1 cellular context compared by ENCODE assay signal in the genomic region with DNA sequence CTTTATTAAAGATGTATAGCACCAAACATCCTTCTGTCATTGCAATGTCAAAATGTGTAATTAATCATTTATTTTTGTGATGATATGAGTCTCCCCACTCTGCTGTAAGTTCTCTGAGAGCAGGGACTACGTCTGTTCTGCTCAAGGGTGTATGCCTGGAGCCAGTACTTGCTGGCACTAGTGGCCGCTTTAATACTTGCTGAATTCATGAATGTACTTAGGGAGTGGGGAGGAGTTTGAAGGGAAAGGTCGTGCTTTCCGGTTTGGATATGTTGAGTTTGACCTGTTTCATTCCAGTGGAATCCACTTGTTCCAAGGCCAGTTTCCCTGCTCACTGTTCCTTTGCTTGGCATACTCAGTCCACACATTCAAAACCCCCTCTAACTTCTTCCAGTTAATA.
TF ChIP-seq lines count a peak whose summit lies in the region.

No MANE protein-coding gene starts in this region.

TF ChIP-seq in HepG2, 621 proteins besides CTCF, POLR2A, EP300 and RAD21 (continues in another document):
- TF ChIP-seq FOSL2 (CRISPR knock-in tag; IDR thresholded peaks at IDR 0.05) (no peak), JUND (CRISPR knock-in tag; IDR thresholded peaks at IDR 0.05) (no peak), NR2F1 (CRISPR knock-in tag; IDR thresholded peaks at IDR 0.05) (no peak), DDIT3 (CRISPR knock-in tag; IDR thresholded peaks at IDR 0.05) (no peak), ZNF331 (CRISPR knock-in tag; IDR thresholded peaks at IDR 0.05) (no peak), THYN1 (CRISPR knock-in tag; IDR thresholded peaks at IDR 0.05; ENCODE audit: borderline replicate concordance, low read depth) (no peak), PHF5A (CRISPR knock-in tag; IDR thresholded peaks at IDR 0.05; ENCODE audit: low read depth, unreplicated experiment) (no peak), ZNF407 (CRISPR knock-in tag; IDR thresholded peaks at IDR 0.05; ENCODE audit: not compliant biosample characterization) (no peak), RAD51 (IDR thresholded peaks at IDR 0.05; ENCODE audit: borderline replicate concordance) (no peak), ATM (IDR thresholded peaks at IDR 0.05; ENCODE audit: borderline replicate concordance) (no peak), CREBL2 (CRISPR knock-in tag; IDR thresholded peaks at IDR 0.05; ENCODE audit: borderline replicate concordance) (no peak), PAXIP1 (CRISPR knock-in tag; conservative IDR thresholded peaks at IDR 0.05) (no peak), KDM2A (CRISPR knock-in tag; IDR thresholded peaks at IDR 0.05; ENCODE audit: borderline replicate concordance, low read depth) (0 out of 2 replicates have a peak, but pooled peaks have one; percentile 20), MBNL3 (CRISPR knock-in tag; conservative IDR thresholded peaks at IDR 0.05) (no peak), RXRB (CRISPR knock-in tag; IDR thresholded peaks at IDR 0.05; ENCODE audit: borderline replicate concordance) (peak; percentile 39; the same call in 1 of the 2 replicates), ASH2L (IDR thresholded peaks at IDR 0.05; ENCODE audit: insufficient read length, low read depth, low read length) (no peak), MXD4 (CRISPR knock-in tag; IDR thresholded peaks at IDR 0.05) (no peak), DNMT1 (CRISPR knock-in tag; IDR thresholded peaks at IDR 0.05) (no peak), ZNF232 (CRISPR knock-in tag; IDR thresholded peaks at IDR 0.05; ENCODE audit: borderline replicate concordance) (no peak), SRSF9 (IDR thresholded peaks at IDR 0.05; ENCODE audit: borderline replicate concordance, insufficient read depth, low read depth, low read length, poor library complexity, severe bottlenecking) (no peak), ZFX (CRISPR knock-in tag; IDR thresholded peaks at IDR 0.05; ENCODE audit: low read depth) (0 out of 2 replicates have a peak, but pooled peaks have one; percentile 17), SOX13 (IDR thresholded peaks at IDR 0.05) (no peak), SOX13 (CRISPR knock-in tag; conservative IDR thresholded peaks at IDR 0.05 in 1 of 2, IDR thresholded peaks at IDR 0.05 in 1 of 2) (no peak), KDM5B (CRISPR knock-in tag; IDR thresholded peaks at IDR 0.05; ENCODE audit: borderline replicate concordance) (no peak), MIXL1 (CRISPR knock-in tag; IDR thresholded peaks at IDR 0.05) (0 out of 2 replicates have a peak, but pooled peaks have one; percentile 13), EHMT2 (IDR thresholded peaks at IDR 0.05; ENCODE audit: borderline replicate concordance, low read depth, low read length) (no peak), ZNF350 (CRISPR knock-in tag; IDR thresholded peaks at IDR 0.05; ENCODE audit: borderline replicate concordance, low read depth) (no peak), NKX3-1 (CRISPR knock-in tag; IDR thresholded peaks at IDR 0.05) (no peak), GABPA (IDR thresholded peaks at IDR 0.05; ENCODE audit: low read depth, low read length) (no peak), GABPA (CRISPR knock-in tag; IDR thresholded peaks at IDR 0.05; ENCODE audit: low read depth) (peak; percentile 63), SRSF1 (optimal IDR thresholded peaks at IDR 0.05; ENCODE audit: low read depth, low read length) (no peak), TMF1 (CRISPR knock-in tag; IDR thresholded peaks at IDR 0.05; ENCODE audit: low read depth) (no peak), RXRA (CRISPR knock-in tag; IDR thresholded peaks at IDR 0.05) (no peak), ZNF33A (CRISPR knock-in tag; IDR thresholded peaks at IDR 0.05; ENCODE audit: borderline replicate concordance) (no peak), ZMYM2 (CRISPR knock-in tag; IDR thresholded peaks at IDR 0.05) (no peak)
- TF ChIP-seq, protein P1, sequence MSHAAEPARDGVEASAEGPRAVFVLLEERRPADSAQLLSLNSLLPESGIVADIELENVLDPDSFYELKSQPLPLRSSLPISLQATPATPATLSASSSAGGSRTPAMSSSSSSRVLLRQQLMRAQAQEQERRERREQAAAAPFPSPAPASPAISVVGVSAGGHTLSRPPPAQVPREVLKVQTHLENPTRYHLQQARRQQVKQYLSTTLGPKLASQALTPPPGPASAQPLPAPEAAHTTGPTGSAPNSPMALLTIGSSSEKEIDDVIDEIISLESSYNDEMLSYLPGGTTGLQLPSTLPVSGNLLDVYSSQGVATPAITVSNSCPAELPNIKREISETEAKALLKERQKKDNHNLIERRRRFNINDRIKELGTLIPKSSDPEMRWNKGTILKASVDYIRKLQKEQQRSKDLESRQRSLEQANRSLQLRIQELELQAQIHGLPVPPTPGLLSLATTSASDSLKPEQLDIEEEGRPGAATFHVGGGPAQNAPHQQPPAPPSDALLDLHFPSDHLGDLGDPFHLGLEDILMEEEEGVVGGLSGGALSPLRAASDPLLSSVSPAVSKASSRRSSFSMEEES (CRISPR knock-in tag; IDR thresholded peaks at IDR 0.05) = 0 out of 2 replicates have a peak, but pooled peaks have one; percentile 7
- TF ChIP-seq, protein P2, sequence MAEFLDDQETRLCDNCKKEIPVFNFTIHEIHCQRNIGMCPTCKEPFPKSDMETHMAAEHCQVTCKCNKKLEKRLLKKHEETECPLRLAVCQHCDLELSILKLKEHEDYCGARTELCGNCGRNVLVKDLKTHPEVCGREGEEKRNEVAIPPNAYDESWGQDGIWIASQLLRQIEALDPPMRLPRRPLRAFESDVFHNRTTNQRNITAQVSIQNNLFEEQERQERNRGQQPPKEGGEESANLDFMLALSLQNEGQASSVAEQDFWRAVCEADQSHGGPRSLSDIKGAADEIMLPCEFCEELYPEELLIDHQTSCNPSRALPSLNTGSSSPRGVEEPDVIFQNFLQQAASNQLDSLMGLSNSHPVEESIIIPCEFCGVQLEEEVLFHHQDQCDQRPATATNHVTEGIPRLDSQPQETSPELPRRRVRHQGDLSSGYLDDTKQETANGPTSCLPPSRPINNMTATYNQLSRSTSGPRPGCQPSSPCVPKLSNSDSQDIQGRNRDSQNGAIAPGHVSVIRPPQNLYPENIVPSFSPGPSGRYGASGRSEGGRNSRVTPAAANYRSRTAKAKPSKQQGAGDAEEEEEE (CRISPR knock-in tag; IDR thresholded peaks at IDR 0.05; ENCODE audit: borderline replicate concordance) = no peak
- TF ChIP-seq, protein P3, sequence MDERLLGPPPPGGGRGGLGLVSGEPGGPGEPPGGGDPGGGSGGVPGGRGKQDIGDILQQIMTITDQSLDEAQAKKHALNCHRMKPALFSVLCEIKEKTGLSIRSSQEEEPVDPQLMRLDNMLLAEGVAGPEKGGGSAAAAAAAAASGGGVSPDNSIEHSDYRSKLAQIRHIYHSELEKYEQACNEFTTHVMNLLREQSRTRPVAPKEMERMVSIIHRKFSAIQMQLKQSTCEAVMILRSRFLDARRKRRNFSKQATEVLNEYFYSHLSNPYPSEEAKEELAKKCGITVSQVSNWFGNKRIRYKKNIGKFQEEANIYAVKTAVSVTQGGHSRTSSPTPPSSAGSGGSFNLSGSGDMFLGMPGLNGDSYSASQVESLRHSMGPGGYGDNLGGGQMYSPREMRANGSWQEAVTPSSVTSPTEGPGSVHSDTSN (CRISPR knock-in tag; IDR thresholded peaks at IDR 0.05) = no peak
- TF ChIP-seq, protein P4, sequence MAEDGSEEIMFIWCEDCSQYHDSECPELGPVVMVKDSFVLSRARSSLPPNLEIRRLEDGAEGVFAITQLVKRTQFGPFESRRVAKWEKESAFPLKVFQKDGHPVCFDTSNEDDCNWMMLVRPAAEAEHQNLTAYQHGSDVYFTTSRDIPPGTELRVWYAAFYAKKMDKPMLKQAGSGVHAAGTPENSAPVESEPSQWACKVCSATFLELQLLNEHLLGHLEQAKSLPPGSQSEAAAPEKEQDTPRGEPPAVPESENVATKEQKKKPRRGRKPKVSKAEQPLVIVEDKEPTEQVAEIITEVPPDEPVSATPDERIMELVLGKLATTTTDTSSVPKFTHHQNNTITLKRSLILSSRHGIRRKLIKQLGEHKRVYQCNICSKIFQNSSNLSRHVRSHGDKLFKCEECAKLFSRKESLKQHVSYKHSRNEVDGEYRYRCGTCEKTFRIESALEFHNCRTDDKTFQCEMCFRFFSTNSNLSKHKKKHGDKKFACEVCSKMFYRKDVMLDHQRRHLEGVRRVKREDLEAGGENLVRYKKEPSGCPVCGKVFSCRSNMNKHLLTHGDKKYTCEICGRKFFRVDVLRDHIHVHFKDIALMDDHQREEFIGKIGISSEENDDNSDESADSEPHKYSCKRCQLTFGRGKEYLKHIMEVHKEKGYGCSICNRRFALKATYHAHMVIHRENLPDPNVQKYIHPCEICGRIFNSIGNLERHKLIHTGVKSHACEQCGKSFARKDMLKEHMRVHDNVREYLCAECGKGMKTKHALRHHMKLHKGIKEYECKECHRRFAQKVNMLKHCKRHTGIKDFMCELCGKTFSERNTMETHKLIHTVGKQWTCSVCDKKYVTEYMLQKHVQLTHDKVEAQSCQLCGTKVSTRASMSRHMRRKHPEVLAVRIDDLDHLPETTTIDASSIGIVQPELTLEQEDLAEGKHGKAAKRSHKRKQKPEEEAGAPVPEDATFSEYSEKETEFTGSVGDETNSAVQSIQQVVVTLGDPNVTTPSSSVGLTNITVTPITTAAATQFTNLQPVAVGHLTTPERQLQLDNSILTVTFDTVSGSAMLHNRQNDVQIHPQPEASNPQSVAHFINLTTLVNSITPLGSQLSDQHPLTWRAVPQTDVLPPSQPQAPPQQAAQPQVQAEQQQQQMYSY (CRISPR knock-in tag; IDR thresholded peaks at IDR 0.05) = no peak
